ENCODE assay signal across 8 cellular contexts in the genomic region with DNA sequence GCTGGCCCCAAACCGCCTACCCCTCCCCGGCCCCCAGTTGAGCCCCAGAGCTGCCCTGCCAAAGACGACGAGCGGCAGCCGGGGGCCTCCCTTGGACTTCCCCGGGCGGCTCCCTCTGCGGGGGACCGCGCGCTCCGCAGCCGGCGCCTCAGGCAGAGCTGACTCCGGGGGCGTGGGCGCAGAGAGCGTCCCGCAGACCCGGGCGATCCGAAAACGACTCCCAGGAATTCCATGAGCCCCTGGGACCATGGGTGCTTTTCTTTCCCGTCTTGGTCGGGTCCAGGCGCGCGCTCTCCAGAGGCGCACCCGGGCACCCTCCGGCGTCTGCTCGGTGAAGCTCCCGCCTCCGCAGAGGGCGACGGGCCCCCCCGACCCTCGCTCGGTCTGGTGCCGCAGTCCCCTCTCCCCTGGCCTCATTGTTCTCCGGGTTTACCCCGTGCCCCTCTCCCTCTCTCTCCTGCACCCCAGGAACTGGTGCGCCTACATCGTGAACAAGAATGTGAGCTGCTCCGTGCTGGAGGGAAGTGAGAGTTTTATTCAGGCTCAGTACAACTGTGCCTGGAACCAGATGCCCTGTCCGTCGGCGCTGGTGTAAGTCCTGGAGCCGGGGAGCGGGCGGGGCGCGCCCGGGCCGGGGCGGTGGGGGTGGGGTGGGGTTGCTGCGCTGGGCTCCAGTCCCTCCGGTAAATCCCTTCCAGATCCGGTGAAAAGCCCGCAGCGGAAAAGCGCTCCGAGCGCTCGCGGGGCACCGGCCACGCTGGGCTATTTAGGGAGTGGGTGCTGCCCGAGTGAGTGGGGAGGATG. TPM values are rescaled to one million over a fixed set of nuclear protein-coding genes. Genes with fewer than 3 reads are reported as not detected.
DNase-seq lines count a peak whose midpoint lies in the region; ATAC-seq and TF ChIP-seq lines count a peak whose summit lies in the region.

No MANE protein-coding gene starts in this region.

- peak overlapping the region; percentile 76 for H3K4me3 Mint-ChIP-seq in Calu3 (ENCODE audit: low read depth, unreplicated experiment)

- H3K9me3 ChIP-seq in neutrophil: no peaks in the 10 kb centered on the region

- BruUV-seq in Calu3 (replicated peaks; lab: Mats Ljungman, UMichigan): no TSS peak

- DNase-seq in Calu3 (peak; percentile 3), fibroblast of the aortic adventitia (ENCODE audit: low read depth) (peak; percentile 51), DMS53 (lab: John Stamatoyannopoulos, UW) (no peak), putamen (ENCODE audit: low spot score) (no peak), MV-4-11 (lab: John Stamatoyannopoulos, UW) (no peak)
- peak; percentile 75 for DNase-seq in activated CD8-positive, alpha-beta memory T cell treated with anti-CD3 and anti-CD28 coated beads for 24 hours

- CTCF ChIA-PET in Calu3 (lab: Charles Lee): interaction anchor here (0.6 to 1.0 kb wide), 3 partner anchors 19 to 137 kb away, joined by 3 to 4 read pairs (median 3); no protein-coding TSS in a partner anchor

- no peak overlapping the region for H3K27ac Mint-ChIP-seq in Calu3 (ENCODE audit: unreplicated experiment)

- H3K27ac ChIP-seq in neutrophil: peak overlapping the region; percentile 30

- TF ChIP-seq CTCF in Calu3 (IDR thresholded peaks at IDR 0.05; ENCODE audit: unreplicated experiment) (no peak), fibroblast of the aortic adventitia (IDR thresholded peaks at IDR 0.05; ENCODE audit: insufficient read depth, low read length) (no peak), neutrophil (IDR thresholded peaks at IDR 0.05) (no peak)

- intact Hi-C loops in Calu3 (cut with micrococcal nuclease; ENCODE audit: unreplicated experiment): no loop called here

- H3K36me3 ChIP-seq in neutrophil: peaks cover under 1% of the 10 kb centered on the region

- H3K27me3 Mint-ChIP-seq in Calu3 (ENCODE audit: unreplicated experiment): peaks cover 96% of the 10 kb centered on the region

- peak; percentile 42 for ATAC-seq in HG02588 (IDR thresholded peaks at IDR 0.05; ENCODE audit: unreplicated experiment)

- H3K4me1 ChIP-seq in neutrophil (ENCODE audit: control insufficient read depth in 1 of 2, insufficient read depth in 1 of 2, low read depth in 1 of 2, low read length in 1 of 2): peaks cover 30 to 38% of the 10 kb centered on the region in 2 experiments

- H3K27me3 ChIP-seq in neutrophil: peaks cover 59% of the 10 kb centered on the region

- H3K36me3 Mint-ChIP-seq in Calu3 (ENCODE audit: insufficient read depth, unreplicated experiment): peaks cover 13% of the 10 kb centered on the region

- peaks cover 24% of the 10 kb centered on the region for H3K4me1 Mint-ChIP-seq in Calu3 (ENCODE audit: low read depth, unreplicated experiment)

- H3K4me3 ChIP-seq in fibroblast of the aortic adventitia (ENCODE audit: low read depth, low read length) (peak overlapping the region; percentile 67), neutrophil (ENCODE audit: low read depth in 1 of 2, low read length in 1 of 2) (peak overlapping the region; percentile 74 to 77)

- no peaks in the 10 kb centered on the region for H3K9me3 Mint-ChIP-seq in Calu3 (ENCODE audit: low read depth, unreplicated experiment)

RNA-seq across cellular contexts. Expression of a gene that starts 0.7 kb away (rescaled TPM):
- total RNA-seq in Calu3 (2022): 8.0 and 10.3 TPM in 2 replicates
- total RNA-seq in fibroblast of the aortic adventitia (ENCODE audit: low replicate concordance): 11.2 and 76.0 TPM in 2 replicates

Comparison
In these comparisons a context has a peak if more than half of its experiments do, and no peak if none do; other contexts are left out.
1. DNase-seq: peak in Calu3 (single experiment), activated CD8-positive, alpha-beta memory T cell treated with anti-CD3 and anti-CD28 coated beads for 24 hours (single experiment) and fibroblast of the aortic adventitia (single experiment); none in DMS53 (single experiment), putamen (single experiment) and MV-4-11 (single experiment).